Comparison of ENCODE assay signal across 10 cellular contexts in the genomic region with DNA sequence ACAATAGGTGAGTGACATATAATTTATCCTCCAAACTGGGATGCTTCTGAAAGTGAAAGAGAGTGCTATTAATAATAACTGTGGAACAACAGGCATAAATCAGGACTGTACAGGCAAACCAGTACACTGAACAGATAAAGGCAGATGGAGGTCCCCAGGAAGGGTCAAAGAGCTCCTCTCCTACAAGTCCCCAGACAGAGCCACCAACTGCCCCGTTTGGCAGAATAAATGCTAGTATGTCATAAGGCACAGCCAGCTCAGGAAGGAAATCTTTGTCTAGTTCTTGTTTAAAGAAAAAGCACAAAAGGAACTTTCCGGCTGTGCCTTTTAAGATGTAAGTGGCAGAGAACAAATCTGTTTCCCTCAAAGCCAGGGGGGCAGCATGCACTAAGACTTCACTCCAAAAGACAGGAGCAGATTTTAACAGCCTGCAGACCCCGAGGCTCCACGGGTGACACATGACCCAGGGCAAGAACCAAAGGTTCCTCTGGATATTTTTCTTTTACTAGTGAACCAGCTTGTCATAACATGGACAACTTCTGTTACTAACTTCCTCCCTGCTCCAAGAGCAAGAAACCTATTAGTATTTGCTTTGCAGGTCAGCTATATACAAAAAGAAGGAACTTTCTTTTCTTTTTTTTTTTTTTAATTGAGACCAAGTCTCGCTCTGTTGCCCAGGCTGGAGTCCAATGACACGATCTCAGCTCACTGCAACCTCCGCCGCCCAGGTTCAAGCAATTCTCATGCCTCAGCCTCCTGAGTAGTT. TPM values are rescaled to one million over a fixed set of nuclear protein-coding genes. Genes with fewer than 3 reads are reported as not detected.
DNase-seq lines count a peak whose midpoint lies in the region; ATAC-seq and TF ChIP-seq lines count a peak whose summit lies in the region.
"Had no signal": no experiment of that assay in that cellular context is flagged by ENCODE, and none has a peak within 500 bp of the region (broad histone marks: within the 10 kb centered on the region; RNA-seq: fewer than 3 reads in every experiment).

No MANE protein-coding gene starts in this region.

- peaks cover 65% of the 10 kb centered on the region for H3K36me3 Mint-ChIP-seq in CD4-positive, CD25-positive, alpha-beta regulatory T cell
- peaks cover 95% of the 10 kb centered on the region for H3K36me3 Mint-ChIP-seq in effector memory CD8-positive, alpha-beta T cell (ENCODE audit: insufficient read depth)

- peak overlapping the region; percentile 17 for H3K4me3 ChIP-seq in CD4-positive, CD25-positive, alpha-beta regulatory T cell (ENCODE audit: low read depth, low read length)
- H3K4me3 ChIP-seq in Panc1 (ENCODE audit: low read depth in 2 of 2, low read length in 2 of 2): no peak overlapping the region
- H3K4me3 ChIP-seq: K562 had no signal

- H3K27ac ChIP-seq in CD4-positive, CD25-positive, alpha-beta regulatory T cell (ENCODE audit: insufficient read depth, low read length, poor library complexity, severe bottlenecking): peak overlapping the region; percentile 93
- peak overlapping the region; percentile 89 for H3K27ac ChIP-seq in Panc1 (ENCODE audit: low read length)

- no peaks in the 10 kb centered on the region for H3K27me3 ChIP-seq in CD4-positive, CD25-positive, alpha-beta regulatory T cell (ENCODE audit: control insufficient read depth, insufficient read depth, low read length)
- H3K27me3 ChIP-seq in Panc1 (ENCODE audit: control insufficient read depth, insufficient read depth, low read length): no peaks in the 10 kb centered on the region

- CTCF ChIA-PET in Panc1 (lab: Charles Lee): no interaction called here

- H3K4me3 Mint-ChIP-seq in CD4-positive, CD25-positive, alpha-beta regulatory T cell: peak overlapping the region; percentile 66 to 86 (median 81)
- H3K4me3 Mint-ChIP-seq in effector memory CD8-positive, alpha-beta T cell: peak overlapping the region; percentile 87 to 92

- no peak for TF ChIP-seq CTCF in Panc1 (IDR thresholded peaks at IDR 0.05)

- H3K27ac Mint-ChIP-seq in CD4-positive, CD25-positive, alpha-beta regulatory T cell: peak overlapping the region; percentile 94 to 100 (median 99)
- H3K27ac Mint-ChIP-seq in effector memory CD8-positive, alpha-beta T cell: peak overlapping the region; percentile 96 to 99

- DNase-seq in CD4-positive, CD25-positive, alpha-beta regulatory T cell: no peak
- DNase-seq in Panc1 (ENCODE audit: low read depth, low spot score) (no peak), pons (ENCODE audit: low spot score) (peak; percentile 70), NCI-H146 treated with DMSO at 0.1 percent for 48 hours (lab: John Stamatoyannopoulos, UW; ENCODE audit: unreplicated experiment) (no peak), NCI-H1436 (lab: John Stamatoyannopoulos, UW) (no peak)
- DNase-seq in effector memory CD8-positive, alpha-beta T cell: no peak
- DNase-seq in activated CD4-positive, CD25-positive, alpha-beta regulatory T cell (lab: John Stamatoyannopoulos, UW): no peak
- DNase-seq: left colon had no signal

- no peaks in the 10 kb centered on the region for H3K9me3 ChIP-seq in CD4-positive, CD25-positive, alpha-beta regulatory T cell (ENCODE audit: control insufficient read depth in 2 of 2, low read length in 2 of 2)
- H3K9me3 ChIP-seq in Panc1 (ENCODE audit: control insufficient read depth, insufficient read depth, low read depth, low read length): no peaks in the 10 kb centered on the region

- in situ Hi-C loops in Panc1 (cut with HindIII; ENCODE audit: low pct_unique_long_range_greater_than_20kb, low sequenced_read_pairs): no loop called here

- no peaks in the 10 kb centered on the region for H3K27me3 Mint-ChIP-seq in CD4-positive, CD25-positive, alpha-beta regulatory T cell
- no peaks in the 10 kb centered on the region for H3K27me3 Mint-ChIP-seq in effector memory CD8-positive, alpha-beta T cell

- ATAC-seq in CD4-positive, CD25-positive, alpha-beta regulatory T cell (ENCODE audit: low read depth in 2 of 2): no peak
- ATAC-seq in Panc1: no peak
- no peak for ATAC-seq in effector memory CD8-positive, alpha-beta T cell (replicated peaks)
- no peak for ATAC-seq in HG03045 (IDR thresholded peaks at IDR 0.05; ENCODE audit: unreplicated experiment)
- ATAC-seq: K562, left colon had no signal

- H3K4me1 ChIP-seq in CD4-positive, CD25-positive, alpha-beta regulatory T cell (ENCODE audit: control insufficient read depth, insufficient read depth, low read length, poor library complexity, severe bottlenecking): peaks cover 81% of the 10 kb centered on the region
- peaks cover 96% of the 10 kb centered on the region for H3K4me1 ChIP-seq in Panc1 (ENCODE audit: control insufficient read depth, insufficient read depth, low read length)

- POLR2A ChIA-PET in Panc1 (lab: Charles Lee): no interaction called here

- H3K36me3 ChIP-seq in CD4-positive, CD25-positive, alpha-beta regulatory T cell (ENCODE audit: control insufficient read depth, insufficient read depth, low read length): peaks cover 86% of the 10 kb centered on the region
- peaks cover 10% of the 10 kb centered on the region for H3K36me3 ChIP-seq in Panc1 (ENCODE audit: control insufficient read depth, insufficient read depth, low read length)

- H3K9me3 Mint-ChIP-seq in CD4-positive, CD25-positive, alpha-beta regulatory T cell: no peaks in the 10 kb centered on the region
- H3K9me3 Mint-ChIP-seq in effector memory CD8-positive, alpha-beta T cell: no peaks in the 10 kb centered on the region

- intact Hi-C loops in Panc1 (cut with micrococcal nuclease; ENCODE audit: unreplicated experiment): no loop called here

- peaks cover 36 to 99% (median 82%) of the 10 kb centered on the region in 4 donors for H3K4me1 Mint-ChIP-seq in CD4-positive, CD25-positive, alpha-beta regulatory T cell
- peaks cover 69 to 85% of the 10 kb centered on the region in 2 donors for H3K4me1 Mint-ChIP-seq in effector memory CD8-positive, alpha-beta T cell (ENCODE audit: low read depth in 2 of 2)

- TSS peak; percentile 25 for BruUV-seq in Panc1 (replicated peaks; lab: Mats Ljungman, UMichigan)

RNA-seq across cellular contexts. Expression of gene MYH9, which starts 50.2 kb away (rescaled TPM):
- total RNA-seq in CD4-positive, CD25-positive, alpha-beta regulatory T cell: 1,341 TPM
- polyA plus RNA-seq in CD4-positive, CD25-positive, alpha-beta regulatory T cell: 10 to 100 TPM; 80.0 to 98.9 (median 93.4) TPM
- 788 TPM for total RNA-seq in Panc1 (2021; ENCODE audit: unreplicated experiment)
- polyA plus RNA-seq in Panc1 (2012; ENCODE audit: insufficient read length): 1,068 TPM
